In genomic region chr1:204285438-204286322, GRCh38 we compare ENCODE assay signal across 1 cellular context.
TF ChIP-seq lines count a peak whose summit lies in the region.

No MANE protein-coding gene starts in this region.

TF ChIP-seq in GM23338, 12 proteins besides CTCF, POLR2A, EP300 and RAD21 (continued from another document):
- TF ChIP-seq ZNF462 (CRISPR knock-in tag; IDR thresholded peaks at IDR 0.05), result no peak
- TF ChIP-seq EZH2phosphoT487 (IDR thresholded peaks at IDR 0.05; ENCODE audit: unreplicated experiment), result no peak
- TF ChIP-seq ZNF331 (CRISPR knock-in tag; IDR thresholded peaks at IDR 0.05; ENCODE audit: low read depth), result no peak
- no peak for TF ChIP-seq ZNF114 (CRISPR knock-in tag; IDR thresholded peaks at IDR 0.05)
